ENCODE assay signal across 8 cellular contexts in genomic region chr6:40586800-40587201, GRCh38. TPM values are rescaled to one million over a fixed set of nuclear protein-coding genes. Genes with fewer than 3 reads are reported as not detected.
DNase-seq lines count a peak whose midpoint lies in the region; ATAC-seq and TF ChIP-seq lines count a peak whose summit lies in the region.

No MANE protein-coding gene starts in this region.

- peak overlapping the region; percentile 60 for H3K27ac ChIP-seq in angular gyrus (ENCODE audit: low read depth, low read length)
- no peak overlapping the region for H3K27ac ChIP-seq in mesendoderm (ENCODE audit: low read depth, low read length)
- H3K27ac ChIP-seq in transverse colon, result no peak overlapping the region

- H3K18ac ChIP-seq in mesendoderm (ENCODE audit: low read length), result no peak overlapping the region

- no peak overlapping the region for H2BK120ac ChIP-seq in mesendoderm (ENCODE audit: low read depth, low read length)

- H3K9me3 ChIP-seq in transverse colon, result no peaks in the 10 kb centered on the region

- TF ChIP-seq EP300 in transverse colon (IDR thresholded peaks at IDR 0.05; ENCODE audit: low read depth), result no peak

- no peak for TF ChIP-seq CTCF in transverse colon (IDR thresholded peaks at IDR 0.05)

- H3K79me2 ChIP-seq in mesendoderm (ENCODE audit: control insufficient read depth, insufficient read depth, low read length), result no peaks in the 10 kb centered on the region

- no peaks in the 10 kb centered on the region for H3K79me1 ChIP-seq in mesendoderm (ENCODE audit: low read length)

- H3K36me3 ChIP-seq in mesendoderm (ENCODE audit: control insufficient read depth, insufficient read depth, low read length) (no peaks in the 10 kb centered on the region), transverse colon (no peaks in the 10 kb centered on the region)

- intact Hi-C loops in transverse colon (cut with DNase I; ENCODE audit: low total_unique reads), result no loop called here

- H3K4me3 ChIP-seq in mesendoderm (ENCODE audit: low read length), result no peak overlapping the region
- H3K4me3 ChIP-seq in transverse colon, result peak overlapping the region in 3 of 4 donors; percentile 24 to 50 (median 38)

- H3K27me3 ChIP-seq in mesendoderm (ENCODE audit: insufficient read depth, low read length, poor library complexity) (peaks cover 7% of the 10 kb centered on the region), transverse colon (peaks cover 41% of the 10 kb centered on the region)

- ATAC-seq in GM21786 (IDR thresholded peaks at IDR 0.05; ENCODE audit: unreplicated experiment) (no peak), GM21515 (IDR thresholded peaks at IDR 0.05; ENCODE audit: unreplicated experiment) (no peak)

- H2AK5ac ChIP-seq in mesendoderm (ENCODE audit: low read length), result no peak overlapping the region

- no peak overlapping the region for H4K5ac ChIP-seq in mesendoderm (ENCODE audit: low read length)

- peak overlapping the region; percentile 90 for H3K4me2 ChIP-seq in mesendoderm (ENCODE audit: low read length)

- H2BK5ac ChIP-seq in mesendoderm (ENCODE audit: low read length), result no peak overlapping the region

- H3K4me1 ChIP-seq in mesendoderm (ENCODE audit: control insufficient read depth, low read depth, low read length) (peaks cover 15% of the 10 kb centered on the region), transverse colon (peaks cover 0 to 36% (median 27%) of the 10 kb centered on the region in 4 donors)

- TF ChIP-seq POLR2A in transverse colon (IDR thresholded peaks at IDR 0.05), result no peak

- in situ Hi-C loops in transverse colon (cut with MboI; ENCODE audit: low pct_ligation_motif_present in 1 of 4, low pct_unique_long_range_greater_than_20kb in 1 of 4, low sequenced_read_pairs in 3 of 4), result no loop called here

- no CpG with 5 or more reads among the region's 38 CpGs for WGBS in mesendoderm (ENCODE audit: extremely low coverage, insufficient coverage, low lambda C conversion rate)
- 4% methylated on average over 38 of the region's 38 CpGs; no CpG with 5 or more reads in 1 of the 2 donors for WGBS in transverse colon (ENCODE audit: low coverage in 1 of 2), 2 donors

- no peak overlapping the region for H3K23ac ChIP-seq in mesendoderm (ENCODE audit: low read length)

- H3K9ac ChIP-seq in mesendoderm (ENCODE audit: low read length), result no peak overlapping the region

- no peak overlapping the region for H2BK15ac ChIP-seq in mesendoderm (replicated peaks; ENCODE audit: low read depth)

- H4K8ac ChIP-seq in mesendoderm (ENCODE audit: low read depth, low read length), result no peak overlapping the region

- H3K4ac ChIP-seq in mesendoderm (ENCODE audit: low read depth, low read length), result no peak overlapping the region

- H3K56ac ChIP-seq in mesendoderm (ENCODE audit: low read length), result no peak overlapping the region

- peak; percentile 13 for DNase-seq in activated gamma-delta T cell (lab: John Stamatoyannopoulos, UW)
- DNase-seq in activated gamma-delta T cell treated with Interleukin-2 at 50 U/mL for 16 hours, result no peak
- no peak for DNase-seq in mesendoderm
- no peak for DNase-seq in transverse colon
- DNase-seq in glomerular visceral epithelial cell (ENCODE audit: extremely low spot score), result no peak

RNA-seq across cellular contexts. Expression of gene LRFN2, which starts 0.4 kb away (rescaled TPM):
- 0.14 TPM for polyA plus RNA-seq in mesendoderm (2013, experiment 1 of 2)
- 0.18 TPM for polyA plus RNA-seq in mesendoderm (2013, experiment 2 of 2)
- under 1 TPM in 2 of 4 donors, not detected in 2; 0.40 to 0.41 TPM for total RNA-seq in transverse colon
